ENCODE assay signal across 20 cellular contexts in the genomic region with DNA sequence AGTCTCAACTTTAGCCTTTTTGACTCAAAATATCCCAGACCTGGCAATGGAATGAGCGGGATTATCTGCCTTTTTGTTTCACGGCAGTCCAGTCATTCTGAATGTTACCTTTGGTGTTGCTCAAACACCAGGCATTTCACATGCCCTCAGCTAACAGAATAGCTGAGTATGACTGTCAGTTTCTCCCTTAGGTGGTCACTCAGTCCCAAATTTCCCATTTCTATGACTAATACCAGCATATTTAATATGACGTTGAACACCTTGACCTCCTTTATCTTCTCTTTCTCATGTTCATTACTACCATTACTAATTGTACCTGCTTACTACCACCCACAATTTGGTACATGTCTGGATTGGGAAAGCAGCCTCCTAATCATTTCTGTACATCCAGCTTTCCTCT.
A peak's percentile ranks its signal among the peaks of the same experiment; 100 is the strongest.
DNase-seq lines count a peak whose midpoint lies in the region; ATAC-seq, FAIRE-seq and TF ChIP-seq lines count a peak whose summit lies in the region.
"Had no signal": no experiment of that assay in that cellular context is flagged by ENCODE, and none has a peak within 500 bp of the region (broad histone marks: within the 10 kb centered on the region; RNA-seq: fewer than 3 reads in every experiment).

No MANE protein-coding gene starts in this region.

- peak overlapping the region; percentile 68 for H3K9ac ChIP-seq in keratinocyte (ENCODE audit: control insufficient read depth, extremely low read depth, insufficient read depth, low read length)

- peak; percentile 31 for ATAC-seq in GM19463 (IDR thresholded peaks at IDR 0.05; ENCODE audit: unreplicated experiment)
- no peak for ATAC-seq in thoracic aorta (ENCODE audit: insufficient number of reproducible peaks, low FRiP score, low read depth)
- ATAC-seq in SK-N-SH treated with all-trans-retinoic acid at 6 μM for 48 hours: no peak
- ATAC-seq: activated CD8-positive, alpha-beta T cell treated with anti-CD3 and anti-CD28 coated beads for 36 hours; activated T-cell treated with anti-CD3 and anti-CD28 coated beads, Interleukin-2, amount 50 U/mL, for 4 hours; HCT116; K562; left lobe of liver; stimulated activated effector memory CD8-positive, alpha-beta T cell treated with anti-CD3 and anti-CD28 coated beads, Interleukin-12 subunit alpha, Interleukin-12 subunit beta, amount 100 ng/mL, for 72 hours had no signal

- H3K36me3 ChIP-seq in keratinocyte (ENCODE audit: control insufficient read depth in 2 of 2, extremely low read depth in 1 of 2, insufficient read depth in 2 of 2, low read length in 2 of 2) (no peaks in the 10 kb centered on the region), thoracic aorta (no peaks in the 10 kb centered on the region), right atrium auricular region (no peaks in the 10 kb centered on the region)
- H3K36me3 ChIP-seq: neutrophil, tibial nerve had no signal

- no peaks in the 10 kb centered on the region for H3K27me3 ChIP-seq in keratinocyte (ENCODE audit: control insufficient read depth, extremely low read depth, insufficient read depth, low read length)
- no peaks in the 10 kb centered on the region for H3K27me3 ChIP-seq in thoracic aorta (replicated peaks; ENCODE audit: insufficient read depth)
- H3K27me3 ChIP-seq in right atrium auricular region: no peaks in the 10 kb centered on the region
- H3K27me3 ChIP-seq: neutrophil, tibial nerve had no signal

- H3K9me3 ChIP-seq in keratinocyte (ENCODE audit: control insufficient read depth, low read depth, low read length) (peaks cover 3% of the 10 kb centered on the region), thoracic aorta (no peaks in the 10 kb centered on the region), right atrium auricular region (peaks cover 0 to 17% of the 10 kb centered on the region in 2 donors)
- H3K9me3 ChIP-seq: neutrophil had no signal

- H3K4me3 ChIP-seq in keratinocyte (ENCODE audit: control insufficient read depth in 2 of 3, extremely low read depth in 1 of 3, insufficient read depth in 2 of 3, low read depth in 1 of 3, low read length in 3 of 3) (no peak overlapping the region), thoracic aorta (no peak overlapping the region), right atrium auricular region (no peak overlapping the region)
- H3K4me3 ChIP-seq: K562, tibial nerve had no signal

- H4K20me1 ChIP-seq in keratinocyte (ENCODE audit: control insufficient read depth, extremely low read depth, insufficient read depth, low read length): no peaks in the 10 kb centered on the region

- H2AFZ ChIP-seq in keratinocyte (ENCODE audit: control insufficient read depth, low read length): peak overlapping the region; percentile 62

- dilution Hi-C loops in keratinocyte (cut with MboI; ENCODE audit: extremely low pct_ligation_motif_present, low sequenced_read_pairs): no loop called here

- H3K4me1 ChIP-seq in keratinocyte (ENCODE audit: control insufficient read depth, extremely low read depth, insufficient read depth, low read length) (peaks cover 42% of the 10 kb centered on the region), thoracic aorta (ENCODE audit: control insufficient read depth in 1 of 2, low read depth in 2 of 2) (peaks cover 16 to 35% of the 10 kb centered on the region in 2 donors), right atrium auricular region (no peaks in the 10 kb centered on the region)
- H3K4me1 ChIP-seq: tibial nerve had no signal

- peak overlapping the region; percentile 91 for H3K4me2 ChIP-seq in keratinocyte (ENCODE audit: control insufficient read depth, extremely low read depth, insufficient read depth, low read depth, low read length)

- DNase-seq in astrocyte of the hippocampus (ENCODE audit: low read depth, low spot score): peak; percentile 37
- peak; percentile 63 for DNase-seq in keratinocyte (ENCODE audit: low read depth, low spot score)
- DNase-seq in thoracic aorta (ENCODE audit: low spot score): no peak
- no peak for DNase-seq in medulla oblongata (ENCODE audit: extremely low spot score)
- no peak for DNase-seq in NCI-H1930 (lab: John Stamatoyannopoulos, UW)
- no peak for DNase-seq in right atrium auricular region (ENCODE audit: low spot score)
- DNase-seq: activated B cell treated with CpG ODN at 0.5 μM for 24 hours; activated CD8-positive, alpha-beta T cell treated with anti-CD3 and anti-CD28 coated beads for 36 hours; activated naive CD4-positive, alpha-beta T cell treated with anti-CD3 and anti-CD28 coated beads, Interleukin-2, amount 50 U/mL, for 16 hours; activated T-cell treated with anti-CD3 and anti-CD28 coated beads, Interleukin-2, amount 50 U/mL, for 4 hours; Calu3; NCI-H82 had no signal

- H3K9me1 ChIP-seq in keratinocyte (ENCODE audit: control insufficient read depth, extremely low read depth, insufficient read depth, low read length): no peaks in the 10 kb centered on the region

- H3K27ac ChIP-seq in keratinocyte (ENCODE audit: control insufficient read depth, insufficient read depth, low read length): peak overlapping the region; percentile 96
- H3K27ac ChIP-seq in thoracic aorta: peak overlapping the region; percentile 63 to 83
- no peak overlapping the region for H3K27ac ChIP-seq in right atrium auricular region
- H3K27ac ChIP-seq: neutrophil, tibial nerve had no signal

- FAIRE-seq in keratinocyte (lab: Jason Lieb, UNC): no peak
- FAIRE-seq: K562 had no signal

- no peaks in the 10 kb centered on the region for H3K79me2 ChIP-seq in keratinocyte (ENCODE audit: control insufficient read depth, insufficient read depth, low read length)

- TF ChIP-seq CTCF in keratinocyte (optimal IDR thresholded peaks at IDR 0.05 in 1 of 3, IDR thresholded peaks at IDR 0.05 in 1 of 3, conservative IDR thresholded peaks at IDR 0.05 in 1 of 3; ENCODE audit: extremely low read depth in 1 of 3, insufficient read depth in 2 of 3, low read length in 3 of 3): no peak
- no peak for TF ChIP-seq CTCF in thoracic aorta (IDR thresholded peaks at IDR 0.05)
- no peak for TF ChIP-seq CTCF in right atrium auricular region (IDR thresholded peaks at IDR 0.05)

TF ChIP-seq in SK-N-SH treated with all-trans-retinoic acid at 6 μM for 48 hours, 23 proteins besides CTCF, POLR2A, EP300 and RAD21:
- TF ChIP-seq ZNF565 (CRISPR knock-in tag; conservative IDR thresholded peaks at IDR 0.05; ENCODE audit: low read depth) (no peak), ZNF70 (CRISPR knock-in tag; IDR thresholded peaks at IDR 0.05) (no peak), OSR1 (CRISPR knock-in tag; IDR thresholded peaks at IDR 0.05) (no peak), ZFP30 (CRISPR knock-in tag; IDR thresholded peaks at IDR 0.05) (no peak)

Comparison
In these comparisons a context has a peak if more than half of its experiments do, and no peak if none do; other contexts are left out.
1. DNase-seq: peak in astrocyte of the hippocampus (single experiment) and keratinocyte (single experiment); none in thoracic aorta (single experiment), medulla oblongata (single experiment), NCI-H1930 (0 of 2) and right atrium auricular region (single experiment).
2. H3K27ac ChIP-seq: peak in keratinocyte (single experiment) and thoracic aorta (2 of 2); none in right atrium auricular region (0 of 2).